In the genomic region with DNA sequence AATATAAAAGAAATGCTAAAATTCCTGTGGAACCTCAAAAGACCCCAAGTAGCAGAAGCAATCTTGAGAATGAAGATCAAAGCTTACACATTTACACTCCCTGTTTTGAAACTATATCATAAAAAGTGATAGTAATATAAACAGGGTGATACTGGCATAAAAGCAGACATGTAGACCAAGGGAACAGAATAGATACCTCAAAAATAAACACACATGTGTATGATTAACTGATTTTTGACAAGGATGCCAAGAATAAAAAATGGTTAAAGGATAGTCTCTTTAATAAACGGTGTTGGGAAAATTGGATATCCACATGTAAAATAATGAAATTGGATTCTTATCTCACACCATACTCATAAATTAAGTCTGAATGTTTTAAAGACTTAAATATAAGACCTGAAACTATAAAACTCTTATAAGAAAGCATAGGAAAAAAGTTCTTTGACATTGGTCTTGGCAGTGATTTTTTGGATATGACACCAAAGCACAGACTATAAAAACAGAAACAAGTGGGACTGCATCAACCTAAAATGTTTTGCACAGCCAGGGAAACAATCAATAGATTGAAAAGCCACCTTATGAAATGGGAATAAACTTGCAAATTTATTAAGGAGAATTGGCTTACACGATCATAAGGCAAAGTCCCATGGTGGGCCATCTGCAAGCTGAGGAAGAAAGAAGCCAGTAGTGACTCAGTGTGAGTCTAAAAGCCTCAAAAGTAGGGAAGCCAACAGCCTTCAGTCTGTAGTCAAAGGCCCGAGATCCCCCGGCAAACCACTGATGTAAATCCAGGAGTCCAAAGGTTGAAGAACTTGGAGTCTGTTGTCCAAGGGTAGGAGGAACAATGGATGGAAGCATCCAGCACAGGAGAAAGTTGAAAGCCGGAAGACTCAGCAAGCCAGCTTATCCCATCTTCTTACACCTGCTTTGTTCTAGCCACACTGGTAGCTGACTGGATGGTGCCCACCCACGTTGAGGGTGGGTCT, we compare ENCODE assay signal across 29 cellular contexts.
"Had no signal": no experiment of that assay in that cellular context is flagged by ENCODE, and none has a peak within 500 bp of the region (broad histone marks: within the 10 kb centered on the region; RNA-seq: fewer than 3 reads in every experiment).

No MANE protein-coding gene starts in this region.

- ATAC-seq: naive thymus-derived CD8-positive, alpha-beta T cell; natural killer cell treated with Interleukin-12 subunit alpha and Interleukin-12 subunit beta and Interleukin-15 and Interleukin-18, amount 100 ng/mL, for 72 hours; psoas muscle; right cardiac atrium; sciatic nerve; stimulated activated memory B cell treated with anti-CD40 and anti-IgM and Interleukin-4, amounts not matched to agents 10 μg/mL and 1 μg/mL and 100 μg/mL, for 72 hours; stimulated activated naive CD8-positive, alpha-beta T cell treated with anti-CD3 and anti-CD28 coated beads, Interleukin-15, amount 100 ng/mL, for 72 hours; stimulated activated naive CD8-positive, alpha-beta T cell treated with anti-CD3 and anti-CD28 coated beads, Interleukin-15, Interleukin-2, amounts not matched to agents 100 U/mL and 50 U/mL, for 24 hours; upper lobe of right lung had no signal

- H2AFZ ChIP-seq: parathyroid adenoma had no signal

- H3K27ac ChIP-seq: ovary, parathyroid adenoma, psoas muscle, skin epidermis, suprapubic skin, testis, tibial artery, transverse colon, upper lobe of right lung, uterus had no signal

- H3K4me1 Mint-ChIP-seq: naive B cell; naive thymus-derived CD8-positive, alpha-beta T cell; nephron progenitor cell; neural crest cell; stimulated activated memory B cell treated with anti-CD40 and anti-IgM and Interleukin-4, amounts not matched to agents 10 μg/mL and 1 μg/mL and 100 μg/mL, for 72 hours; stimulated activated naive CD8-positive, alpha-beta T cell treated with anti-CD3 and anti-CD28 coated beads, Interleukin-15, amount 100 ng/mL, for 72 hours had no signal

- H3K4me3 Mint-ChIP-seq: naive B cell; naive thymus-derived CD8-positive, alpha-beta T cell; natural killer cell treated with Interleukin-12 subunit alpha and Interleukin-12 subunit beta and Interleukin-15 and Interleukin-18, amount 100 ng/mL, for 72 hours; nephron progenitor cell; neural crest cell; stimulated activated memory B cell treated with anti-CD40 and anti-IgM and Interleukin-4, amounts not matched to agents 10 μg/mL and 1 μg/mL and 100 μg/mL, for 72 hours; stimulated activated naive CD8-positive, alpha-beta T cell treated with anti-CD3 and anti-CD28 coated beads, Interleukin-15, amount 100 ng/mL, for 72 hours; type B pancreatic cell had no signal

- H3K9me3 ChIP-seq: ovary, psoas muscle, testis, transverse colon, upper lobe of right lung, uterus had no signal

- H3K36me3 Mint-ChIP-seq: naive B cell; stimulated activated memory B cell treated with anti-CD40 and anti-IgM and Interleukin-4, amounts not matched to agents 10 μg/mL and 1 μg/mL and 100 μg/mL, for 72 hours; type B pancreatic cell had no signal

- H3K79me2 ChIP-seq: parathyroid adenoma had no signal

- H3K4me1 ChIP-seq: parathyroid adenoma, psoas muscle, suprapubic skin, testis, tibial artery, transverse colon, upper lobe of right lung, uterus had no signal

- H3K27ac Mint-ChIP-seq: naive B cell; naive thymus-derived CD8-positive, alpha-beta T cell; natural killer cell treated with Interleukin-12 subunit alpha and Interleukin-12 subunit beta and Interleukin-15 and Interleukin-18, amount 100 ng/mL, for 72 hours; nephron progenitor cell; progenitor cell of endocrine pancreas; stimulated activated memory B cell treated with anti-CD40 and anti-IgM and Interleukin-4, amounts not matched to agents 10 μg/mL and 1 μg/mL and 100 μg/mL, for 72 hours; stimulated activated naive CD8-positive, alpha-beta T cell treated with anti-CD3 and anti-CD28 coated beads, Interleukin-15, amount 100 ng/mL, for 72 hours; type B pancreatic cell had no signal

- H3K36me3 ChIP-seq: ovary, suprapubic skin, tibial artery, transverse colon, upper lobe of right lung, uterus had no signal

- H3K4me3 ChIP-seq: ovary, psoas muscle, skin epidermis, suprapubic skin, testis, tibial artery, transverse colon, upper lobe of right lung, uterus had no signal

- H3K27me3 Mint-ChIP-seq: naive B cell; naive thymus-derived CD8-positive, alpha-beta T cell; natural killer cell treated with Interleukin-12 subunit alpha and Interleukin-12 subunit beta and Interleukin-15 and Interleukin-18, amount 100 ng/mL, for 72 hours; progenitor cell of endocrine pancreas; stimulated activated memory B cell treated with anti-CD40 and anti-IgM and Interleukin-4, amounts not matched to agents 10 μg/mL and 1 μg/mL and 100 μg/mL, for 72 hours; stimulated activated naive CD8-positive, alpha-beta T cell treated with anti-CD3 and anti-CD28 coated beads, Interleukin-15, amount 100 ng/mL, for 72 hours; type B pancreatic cell had no signal

- H3K9ac ChIP-seq: parathyroid adenoma had no signal

- H3K27me3 ChIP-seq: ovary, suprapubic skin, testis, tibial artery, transverse colon, upper lobe of right lung, uterus had no signal

- DNase-seq: naive B cell; naive thymus-derived CD8-positive, alpha-beta T cell; nephron progenitor cell; occipital lobe; ovary; psoas muscle; right cardiac atrium; stimulated activated CD4-positive, alpha-beta T cell treated with anti-CD3 and anti-CD28 coated beads, Interleukin-1b, Interleukin-23, amount 100 ng/mL, for 48 hours; stimulated activated CD4-positive, alpha-beta T cell treated with anti-CD3 and anti-CD28 coated beads, Interleukin-4, amount 100 ng/mL, for 1 hour; stimulated activated CD4-positive, alpha-beta T cell treated with anti-CD3 and anti-CD28 coated beads, Interleukin-4, amount 100 ng/mL, for 4 hours; stimulated activated CD8-positive, alpha-beta memory T cell treated with anti-CD3 and anti-CD28 coated beads, Interleukin-4, amount 100 ng/mL, for 48 hours; stimulated activated naive CD4-positive, alpha-beta T cell; stimulated activated naive CD8-positive, alpha-beta T cell treated with anti-CD3 and anti-CD28 coated beads, Interleukin-15, amount 100 ng/mL, for 72 hours; stimulated activated naive CD8-positive, alpha-beta T cell treated with anti-CD3 and anti-CD28 coated beads, Interleukin-15, Interleukin-2, amounts not matched to agents 100 U/mL and 50 U/mL, for 24 hours; substantia nigra; testis; tibial artery; transverse colon; upper lobe of right lung; uterus had no signal
